In genomic region chr21:35711661-35712060, GRCh38 we compare ENCODE assay signal across 18 cellular contexts.
DNase-seq lines count a peak whose midpoint lies in the region; ATAC-seq, FAIRE-seq and TF ChIP-seq lines count a peak whose summit lies in the region.
"Had no signal": no experiment of that assay in that cellular context is flagged by ENCODE, and none has a peak within 500 bp of the region (broad histone marks: within the 10 kb centered on the region; RNA-seq: fewer than 3 reads in every experiment).

No MANE protein-coding gene starts in this region.

- TF ChIP-seq POLR2A in vagina (IDR thresholded peaks at IDR 0.05): no peak

- H3K27me3 ChIP-seq in astrocyte (ENCODE audit: insufficient read depth, low read length): peaks cover 25% of the 10 kb centered on the region
- H3K27me3 ChIP-seq in pancreas: no peaks in the 10 kb centered on the region
- no peaks in the 10 kb centered on the region for H3K27me3 ChIP-seq in vagina
- H3K27me3 ChIP-seq: BLaER1 treated with 17β-estradiol and CSF1 and Interleukin-3, amounts not matched to agents 10 nM and 100 nM had no signal

- TF ChIP-seq CTCF in astrocyte (IDR thresholded peaks at IDR 0.05; ENCODE audit: insufficient read depth, low read depth, low read length) (no peak), pancreas (IDR thresholded peaks at IDR 0.05) (no peak), vagina (IDR thresholded peaks at IDR 0.05) (no peak)

- no peaks in the 10 kb centered on the region for H4K20me1 ChIP-seq in astrocyte (ENCODE audit: insufficient read depth, low read length)
- H4K20me1 ChIP-seq: BLaER1 treated with 17β-estradiol and CSF1 and Interleukin-3, amounts not matched to agents 10 nM and 100 nM had no signal

- H3K27ac ChIP-seq in astrocyte (ENCODE audit: low read depth, low read length) (no peak overlapping the region), pancreas (peak overlapping the region in 2 of 4 donors; percentile 15 to 18), vagina (no peak overlapping the region)
- H3K27ac ChIP-seq: BLaER1 treated with 17β-estradiol and CSF1 and Interleukin-3, amounts not matched to agents 10 nM and 100 nM had no signal

- H3K9me3 ChIP-seq in astrocyte (ENCODE audit: insufficient read depth, low read depth, low read length) (no peaks in the 10 kb centered on the region), pancreas (no peaks in the 10 kb centered on the region), vagina (no peaks in the 10 kb centered on the region)
- H3K9me3 ChIP-seq: BLaER1 treated with 17β-estradiol and CSF1 and Interleukin-3, amounts not matched to agents 10 nM and 100 nM had no signal

- WGBS in pancreas, 2 donors: 46 to 49% methylated on average over 2 of the region's 2 CpGs

- peak; percentile 84 to 93 (median 88) for ATAC-seq in pancreas
- ATAC-seq: CD8-positive, alpha-beta T cell; GM23338 had no signal

- no peaks in the 10 kb centered on the region for H3K4me1 Mint-ChIP-seq in astrocyte (ENCODE audit: low read depth, unreplicated experiment)
- H3K4me1 Mint-ChIP-seq: B cell, GM23338, H9 had no signal

- no peaks in the 10 kb centered on the region for H3K79me2 ChIP-seq in astrocyte (ENCODE audit: insufficient read depth, low read length)

- peaks cover 13% of the 10 kb centered on the region for H3K27me3 Mint-ChIP-seq in astrocyte (ENCODE audit: low read depth, unreplicated experiment)

- H3K4me1 ChIP-seq in astrocyte (ENCODE audit: insufficient read depth, low read length) (no peaks in the 10 kb centered on the region), pancreas (peaks cover 0 to 12% (median 11%) of the 10 kb centered on the region in 3 donors), vagina (no peaks in the 10 kb centered on the region)
- H3K4me1 ChIP-seq: BLaER1 treated with 17β-estradiol and CSF1 and Interleukin-3, amounts not matched to agents 10 nM and 100 nM had no signal

- no peaks in the 10 kb centered on the region for H3K36me3 Mint-ChIP-seq in astrocyte (ENCODE audit: low read depth, unreplicated experiment)
- H3K36me3 Mint-ChIP-seq: CD8-positive, alpha-beta T cell had no signal

- no peak overlapping the region for H3K9ac ChIP-seq in astrocyte (ENCODE audit: low read length)
- H3K9ac ChIP-seq: BLaER1 treated with 17β-estradiol and CSF1 and Interleukin-3, amounts not matched to agents 10 nM and 100 nM had no signal

- H3K36me3 ChIP-seq in astrocyte (ENCODE audit: insufficient read depth, low read length): no peaks in the 10 kb centered on the region
- no peaks in the 10 kb centered on the region for H3K36me3 ChIP-seq in pancreas
- H3K36me3 ChIP-seq in vagina: no peaks in the 10 kb centered on the region
- H3K36me3 ChIP-seq: BLaER1 treated with 17β-estradiol and CSF1 and Interleukin-3, amounts not matched to agents 10 nM and 100 nM had no signal

- H3K9me3 Mint-ChIP-seq in astrocyte (ENCODE audit: unreplicated experiment): peaks cover 12% of the 10 kb centered on the region
- H3K9me3 Mint-ChIP-seq: CD8-positive, alpha-beta T cell had no signal

- H2AFZ ChIP-seq in astrocyte (ENCODE audit: low read depth, low read length): no peak overlapping the region
- H2AFZ ChIP-seq: GM23338 had no signal

- no peak for FAIRE-seq in astrocyte (lab: Jason Lieb, UNC)
- FAIRE-seq in pancreas (lab: Jason Lieb, UNC): no peak
- FAIRE-seq: G401.6, GM12892, GM18507, HTR-8/SVneo had no signal

- peak overlapping the region; percentile 48 for H3K27ac Mint-ChIP-seq in astrocyte (ENCODE audit: unreplicated experiment)
- H3K27ac Mint-ChIP-seq: B cell; CD8-positive, alpha-beta T cell; GM23338; H9 had no signal

- H3K4me3 Mint-ChIP-seq in astrocyte (ENCODE audit: unreplicated experiment): no peak overlapping the region
- H3K4me3 Mint-ChIP-seq: B cell; CD8-positive, alpha-beta T cell; GM23338; H9 had no signal

- intact Hi-C loops in pancreas (cut with DNase I) (no loop called here), vagina (cut with DNase I) (no loop called here)

- no peak overlapping the region for H3K4me2 ChIP-seq in astrocyte (ENCODE audit: low read length)
- H3K4me2 ChIP-seq: BLaER1 treated with 17β-estradiol and CSF1 and Interleukin-3, amounts not matched to agents 10 nM and 100 nM; GM23338 had no signal

- DNase-seq in Jurkat, Clone E6-1 (ENCODE audit: low read depth, low spot score): peak; percentile 54
- peak; percentile 16 for DNase-seq in NCI-H526 treated with DMSO at 0.1 percent for 48 hours (lab: John Stamatoyannopoulos, UW)
- DNase-seq in astrocyte (ENCODE audit: low read depth): no peak
- peak in 4 of 6 donors; percentile 58 to 71 (median 65) for DNase-seq in pancreas
- no peak for DNase-seq in SIG-M5 treated with dmso at 0.1 percent for 504 hours (lab: John Stamatoyannopoulos, UW; ENCODE audit: unreplicated experiment)
- no peak for DNase-seq in NCI-H2081 treated with DMSO at 0.1 percent for 48 hours (lab: John Stamatoyannopoulos, UW)
- DNase-seq in vagina (ENCODE audit: extremely low spot score in 2 of 2): no peak
- DNase-seq: Calu3; CD8-positive, alpha-beta T cell; H9; IMR-90 had no signal

- H3K4me3 ChIP-seq in Jurkat, Clone E6-1 (ENCODE audit: low read length): no peak overlapping the region
- H3K4me3 ChIP-seq in astrocyte (ENCODE audit: insufficient read depth, low read depth, low read length) (no peak overlapping the region), pancreas (no peak overlapping the region), vagina (no peak overlapping the region)
- H3K4me3 ChIP-seq: BLaER1 treated with 17β-estradiol and CSF1 and Interleukin-3, amounts not matched to agents 10 nM and 100 nM; GM23338 had no signal

Comparison
In these comparisons a context has a peak if more than half of its experiments do, and no peak if none do; other contexts are left out.
1. DNase-seq: peak in Jurkat, Clone E6-1 (single experiment), NCI-H526 treated with DMSO at 0.1 percent for 48 hours (single experiment) and pancreas (4 of 6); none in astrocyte (single experiment), SIG-M5 treated with dmso at 0.1 percent for 504 hours (single experiment), NCI-H2081 treated with DMSO at 0.1 percent for 48 hours (single experiment) and vagina (0 of 2).